Comparison of ENCODE assay signal across 1 cellular context in the genomic region with DNA sequence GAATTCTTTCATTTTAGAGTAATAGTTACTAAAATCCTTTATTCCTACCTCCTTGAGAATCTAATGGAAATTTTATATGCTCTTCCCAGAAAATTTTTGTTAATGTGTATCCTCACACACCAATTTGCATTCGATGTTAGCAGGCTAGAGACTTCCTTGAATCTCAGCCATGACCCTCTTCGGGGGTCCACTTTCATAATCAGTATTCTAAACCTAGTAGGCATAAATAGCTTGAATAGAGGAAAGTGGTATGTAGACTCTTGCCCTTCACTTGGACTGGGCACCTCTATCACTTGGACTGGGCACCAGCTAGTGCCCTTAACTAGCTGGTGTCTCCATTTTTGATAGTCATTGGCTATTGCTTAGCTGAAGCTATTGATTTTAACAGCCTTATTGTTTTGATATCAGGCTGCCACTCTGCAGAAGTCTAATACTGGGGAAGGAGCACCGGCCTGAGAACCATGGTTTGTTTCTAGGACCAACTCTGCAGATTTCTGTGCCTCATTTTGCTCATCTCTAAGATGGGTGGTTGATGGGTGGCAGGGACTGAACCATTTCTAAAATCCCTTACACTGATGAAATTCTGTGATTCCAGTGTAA.
TF ChIP-seq lines count a peak whose summit lies in the region.

No MANE protein-coding gene starts in this region.

TF ChIP-seq in GM12878, 131 proteins besides CTCF, POLR2A, EP300 and RAD21 (continued from another document):
- TF ChIP-seq, protein P1, sequence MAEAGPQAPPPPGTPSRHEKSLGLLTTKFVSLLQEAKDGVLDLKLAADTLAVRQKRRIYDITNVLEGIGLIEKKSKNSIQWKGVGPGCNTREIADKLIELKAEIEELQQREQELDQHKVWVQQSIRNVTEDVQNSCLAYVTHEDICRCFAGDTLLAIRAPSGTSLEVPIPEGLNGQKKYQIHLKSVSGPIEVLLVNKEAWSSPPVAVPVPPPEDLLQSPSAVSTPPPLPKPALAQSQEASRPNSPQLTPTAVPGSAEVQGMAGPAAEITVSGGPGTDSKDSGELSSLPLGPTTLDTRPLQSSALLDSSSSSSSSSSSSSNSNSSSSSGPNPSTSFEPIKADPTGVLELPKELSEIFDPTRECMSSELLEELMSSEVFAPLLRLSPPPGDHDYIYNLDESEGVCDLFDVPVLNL (IDR thresholded peaks at IDR 0.05; ENCODE audit: low read depth, low read length): no peak
- TF ChIP-seq HDAC6 (IDR thresholded peaks at IDR 0.05; ENCODE audit: unreplicated experiment): peak; percentile 62
- TF ChIP-seq MLLT1 (IDR thresholded peaks at IDR 0.05): peak; percentile 13
- TF ChIP-seq RCOR1 (conservative IDR thresholded peaks at IDR 0.05; ENCODE audit: low read depth, low read length): 0 out of 2 replicates have a peak, but pooled peaks have one; percentile 15
- TF ChIP-seq SMAD5 (IDR thresholded peaks at IDR 0.05; ENCODE audit: low read depth): peak; percentile 92; the same call in 1 of the 2 replicates
- no peak for TF ChIP-seq NR2C1 (IDR thresholded peaks at IDR 0.05)
- TF ChIP-seq ZNF207 (IDR thresholded peaks at IDR 0.05; ENCODE audit: borderline replicate concordance): peak; percentile 19; the same call in 1 of the 2 replicates
- TF ChIP-seq HDGF (IDR thresholded peaks at IDR 0.05): no peak
- TF ChIP-seq ZBED1 (IDR thresholded peaks at IDR 0.05; ENCODE audit: borderline replicate concordance): peak; percentile 68; the same call in 1 of the 2 replicates
- TF ChIP-seq DPF2 (IDR thresholded peaks at IDR 0.05): no peak
- TF ChIP-seq POLR2AphosphoS5 (IDR thresholded peaks at IDR 0.05; ENCODE audit: low read length): peak; percentile 98
- TF ChIP-seq TCF3 (IDR thresholded peaks at IDR 0.05; ENCODE audit: borderline replicate concordance, insufficient read depth, low read depth, low read length): no peak
- TF ChIP-seq NFIC (IDR thresholded peaks at IDR 0.05; ENCODE audit: low read depth, low read length): no peak
- TF ChIP-seq YY1 (IDR thresholded peaks at IDR 0.05; ENCODE audit: low read depth, low read length): 0 out of 2 replicates have a peak, but pooled peaks have one; percentile 26
